8 cellular contexts compared by ENCODE assay signal in genomic region chr15:89575656-89576416, GRCh38. TPM values are rescaled to one million over a fixed set of nuclear protein-coding genes. Genes with fewer than 3 reads are reported as not detected.
DNase-seq lines count a peak whose midpoint lies in the region; ATAC-seq and TF ChIP-seq lines count a peak whose summit lies in the region.

No MANE protein-coding gene starts in this region.

- H2BK12ac ChIP-seq in mesenchymal stem cell (ENCODE audit: low read length in 2 of 2) = no peak overlapping the region

- no peak for TF ChIP-seq EP300 in tibial nerve (IDR thresholded peaks at IDR 0.05)

- 0% methylated on average over 58 of the region's 60 CpGs for WGBS in mesenchymal stem cell
- WGBS in tibial nerve, 2 donors = 1% methylated on average over 35 to 44 of the region's 60 CpGs

- H2AFZ ChIP-seq in OCI-LY1 (ENCODE audit: low read length) (no peak overlapping the region), mesenchymal stem cell (ENCODE audit: low read depth, low read length) (peak overlapping the region; percentile 74)

- no peaks in the 10 kb centered on the region for H3K9me2 ChIP-seq in OCI-LY1 (ENCODE audit: low read depth, low read length)

- H3K4me3 ChIP-seq in OCI-LY1 (ENCODE audit: low read depth, low read length, poor library complexity, severe bottlenecking) (peak overlapping the region; percentile 97), cardiac fibroblast (replicated peaks in 1 of 2; ENCODE audit: low read depth in 2 of 2, low read length in 2 of 2) (peak overlapping the region; percentile 73 to 86), mesenchymal stem cell (ENCODE audit: insufficient read depth in 1 of 2, low read depth in 1 of 2, low read length in 2 of 2) (peak overlapping the region; percentile 84 to 93), tibial nerve (peak overlapping the region; percentile 49 to 88 (median 66))

- H3K14ac ChIP-seq in mesenchymal stem cell (ENCODE audit: low read length in 2 of 2) = no peak overlapping the region

- H3K4ac ChIP-seq in mesenchymal stem cell (ENCODE audit: low read depth in 1 of 2, low read length in 2 of 2) = peak overlapping the region in 1 of 2 experiments; percentile 14

- TF ChIP-seq POLR2A in tibial nerve (IDR thresholded peaks at IDR 0.05) = no peak

- H3K27ac ChIP-seq in OCI-LY1 (ENCODE audit: low read depth, low read length, poor library complexity, severe bottlenecking) (peak overlapping the region; percentile 34), mesenchymal stem cell (ENCODE audit: low read length, poor library complexity, severe bottlenecking) (no peak overlapping the region), tibial nerve (peak overlapping the region in 1 of 4 donors; percentile 36)

- 0 out of 2 replicates have a peak, but pooled peaks cover 3% of the 10 kb centered on the region for H3F3A ChIP-seq in OCI-LY1 (ENCODE audit: insufficient read depth, low read length)

- peak overlapping the region; percentile 37 for H4K8ac ChIP-seq in mesenchymal stem cell (ENCODE audit: low read length)

- H3K9ac ChIP-seq in OCI-LY1 (ENCODE audit: low read length) = peak overlapping the region; percentile 96
- H3K9ac ChIP-seq in mesenchymal stem cell (ENCODE audit: low read length) = peak overlapping the region; percentile 73

- peak; percentile 44 for DNase-seq in NK-92 treated with Interleukin-12 subunit alpha and Interleukin-12 subunit beta, amount 100 ng/mL, for 24 hours (lab: John Stamatoyannopoulos, UW)
- DNase-seq in NK-92 (lab: John Stamatoyannopoulos, UW; ENCODE audit: unreplicated experiment) = no peak
- peak; percentile 29 to 32 for DNase-seq in cardiac fibroblast (ENCODE audit: low read depth in 2 of 2)
- DNase-seq in mesenchymal stem cell = peak; percentile 50
- DNase-seq in tibial nerve (ENCODE audit: low spot score in 2 of 2) = no peak
- no peak for DNase-seq in NCI-H1105 (lab: John Stamatoyannopoulos, UW)

- no peak overlapping the region for H3K18ac ChIP-seq in mesenchymal stem cell (ENCODE audit: low read depth in 1 of 2, low read length in 2 of 2)

- peak; percentile 24 for ATAC-seq in HG02588 (IDR thresholded peaks at IDR 0.05; ENCODE audit: unreplicated experiment)

- H3K9me3 ChIP-seq in OCI-LY1 (ENCODE audit: low read length) (no peaks in the 10 kb centered on the region), mesenchymal stem cell (ENCODE audit: control insufficient read depth, low read length) (no peaks in the 10 kb centered on the region), tibial nerve (no peaks in the 10 kb centered on the region)

- H3K4me2 ChIP-seq in OCI-LY1 (ENCODE audit: low read length) (peak overlapping the region; percentile 86), mesenchymal stem cell (ENCODE audit: low read length, poor library complexity, severe bottlenecking) (peak overlapping the region; percentile 98)

- peaks cover 10% of the 10 kb centered on the region for H3K79me1 ChIP-seq in mesenchymal stem cell (replicated peaks; ENCODE audit: low read length, poor library complexity, severe bottlenecking)

- no peak overlapping the region for H2BK5ac ChIP-seq in mesenchymal stem cell (ENCODE audit: low read depth, low read length, poor library complexity, severe bottlenecking)

- no peak for TF ChIP-seq CTCF in OCI-LY1 (IDR thresholded peaks at IDR 0.05; ENCODE audit: low read length)
- TF ChIP-seq CTCF in cardiac fibroblast (IDR thresholded peaks at IDR 0.05; ENCODE audit: low read depth, low read length) = no peak
- TF ChIP-seq CTCF in tibial nerve (IDR thresholded peaks at IDR 0.05) = no peak

- H4K91ac ChIP-seq in mesenchymal stem cell (ENCODE audit: low read length) = peak overlapping the region; percentile 83

- H2BK120ac ChIP-seq in mesenchymal stem cell (ENCODE audit: low read depth, low read length) = no peak overlapping the region

- H4K20me1 ChIP-seq in OCI-LY1 (ENCODE audit: insufficient read depth, low read length) = no peaks in the 10 kb centered on the region

- H2BK15ac ChIP-seq in mesenchymal stem cell (ENCODE audit: low read depth, poor library complexity, severe bottlenecking) = peak overlapping the region; percentile 69

- no peaks in the 10 kb centered on the region for H3K27me3 ChIP-seq in OCI-LY1 (ENCODE audit: insufficient read depth, low read length)
- peaks cover 4 to 7% of the 10 kb centered on the region in 2 experiments for H3K27me3 ChIP-seq in mesenchymal stem cell (ENCODE audit: control insufficient read depth in 1 of 2, insufficient read depth in 1 of 2, low read length in 2 of 2)
- no peaks in the 10 kb centered on the region for H3K27me3 ChIP-seq in tibial nerve

- H3K23ac ChIP-seq in mesenchymal stem cell (ENCODE audit: low read length in 2 of 2) = no peak overlapping the region

- peaks cover 34% of the 10 kb centered on the region for H3K36me3 ChIP-seq in OCI-LY1 (ENCODE audit: insufficient read depth, low read length)
- H3K36me3 ChIP-seq in mesenchymal stem cell (ENCODE audit: control insufficient read depth in 1 of 2, insufficient read depth in 2 of 2, low read depth in 1 of 2, low read length in 2 of 2) = no peaks in the 10 kb centered on the region
- no peaks in the 10 kb centered on the region for H3K36me3 ChIP-seq in tibial nerve

- H2AK5ac ChIP-seq in mesenchymal stem cell (ENCODE audit: low read length, severe bottlenecking) = no peak overlapping the region

- peaks cover 49% of the 10 kb centered on the region for H3K79me2 ChIP-seq in OCI-LY1 (ENCODE audit: insufficient read depth, low read length)

- H3K4me1 ChIP-seq in OCI-LY1 (ENCODE audit: insufficient read depth, low read length, severe bottlenecking) (peaks cover 31% of the 10 kb centered on the region), mesenchymal stem cell (ENCODE audit: control insufficient read depth, insufficient read depth, low read depth, low read length) (peaks cover 7% of the 10 kb centered on the region), tibial nerve (peaks cover 0 to 11% (median 3%) of the 10 kb centered on the region in 4 donors)

RNA-seq across cellular contexts. Expression of gene TICRR, which starts 0.6 kb away (rescaled TPM):
- 0.81 TPM for polyA plus RNA-seq in mesenchymal stem cell (2013, experiment 1 of 2)
- polyA plus RNA-seq in mesenchymal stem cell (2013, experiment 2 of 2) = 0.74 TPM
- under 1 TPM in 1 of 4 donors, not detected in 3; 0.60 TPM for total RNA-seq in tibial nerve

Comparison
In these comparisons a context has a peak if more than half of its experiments do, and no peak if none do; other contexts are left out.
1. DNase-seq: peak in NK-92 treated with Interleukin-12 subunit alpha and Interleukin-12 subunit beta, amount 100 ng/mL, for 24 hours (single experiment), cardiac fibroblast (2 of 2) and mesenchymal stem cell (single experiment); none in NK-92 (single experiment), tibial nerve (0 of 2) and NCI-H1105 (single experiment).
2. Peak in every context shown above with its lines, with median percentiles within 50 percentile points of each other: H3K4me3 ChIP-seq.